Comparison of ENCODE assay signal across 8 cellular contexts in genomic region chr15:100671858-100672543, GRCh38.
DNase-seq lines count a peak whose midpoint lies in the region; ATAC-seq and TF ChIP-seq lines count a peak whose summit lies in the region.

No MANE protein-coding gene starts in this region.

- peak; percentile 77 for TF ChIP-seq CTCF in HFF-Myc (IDR thresholded peaks at IDR 0.05; ENCODE audit: low read depth, low read length, missing control alignments)
- TF ChIP-seq CTCF in VCaP (conservative IDR thresholded peaks at IDR 0.05): peak; percentile 91

- ATAC-seq in GM21619 (IDR thresholded peaks at IDR 0.05; ENCODE audit: unreplicated experiment) (no peak), GM18517 (IDR thresholded peaks at IDR 0.05; ENCODE audit: unreplicated experiment) (no peak)

- peaks cover 9% of the 10 kb centered on the region for H3K4me1 ChIP-seq in ACC112 (ENCODE audit: control insufficient read depth, insufficient read depth, low read length, unreplicated experiment)

- H3K27ac ChIP-seq in ACC112 (ENCODE audit: low read depth, low read length): peak overlapping the region; percentile 47; the same call in 1 of the 2 replicates
- H3K27ac ChIP-seq in VCaP: no peak overlapping the region

- H2AFZ ChIP-seq in ACC112 (ENCODE audit: low read length, unreplicated experiment): peak overlapping the region; percentile 93

- peak overlapping the region; percentile 49 for H3K4me3 ChIP-seq in ACC112 (ENCODE audit: low read depth, low read length)
- H3K4me3 ChIP-seq in HFF-Myc (replicated peaks; ENCODE audit: low read depth, low read length): no peak overlapping the region

- no peaks in the 10 kb centered on the region for H3K27me3 ChIP-seq in ACC112 (ENCODE audit: insufficient read depth, low read length)

- no peaks in the 10 kb centered on the region for H3K79me2 ChIP-seq in ACC112 (ENCODE audit: control insufficient read depth, insufficient read depth, low read length, unreplicated experiment)

- H3K36me3 ChIP-seq in ACC112 (ENCODE audit: insufficient read depth, low read length): no peaks in the 10 kb centered on the region

- DNase-seq in HFF-Myc (ENCODE audit: extremely low read depth, low read depth): no peak
- DNase-seq in iPS-NIHi7 (ENCODE audit: extremely low spot score): peak; percentile 62
- no peak for DNase-seq in activated CD4-positive, alpha-beta T cell treated with anti-CD3 and anti-CD28 coated beads for 4 hours
- DNase-seq in NCI-H187 treated with DMSO at 0.1 percent for 48 hours (lab: John Stamatoyannopoulos, UW): no peak
